ENCODE assay signal across 22 cellular contexts in the genomic region with DNA sequence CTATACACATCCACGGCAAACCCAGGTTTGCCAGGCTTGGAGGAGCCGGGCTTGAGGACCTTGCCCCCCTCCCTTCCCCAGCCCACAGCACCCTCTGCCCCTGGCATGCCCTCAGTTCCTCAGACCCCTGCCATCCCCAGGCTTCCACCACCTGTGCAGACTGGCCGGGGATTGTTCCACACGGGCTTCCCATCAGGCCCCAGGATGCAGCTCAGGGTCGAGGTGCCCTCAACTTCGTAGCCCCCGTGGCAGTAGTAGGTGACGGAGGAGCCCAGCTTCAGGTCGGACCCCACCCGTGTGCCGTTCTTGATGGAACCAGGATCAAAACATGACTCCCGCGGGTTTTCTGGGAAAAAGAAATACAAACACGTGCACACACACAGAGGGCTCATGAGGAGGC.
DNase-seq lines count a peak whose midpoint lies in the region; ATAC-seq, FAIRE-seq and TF ChIP-seq lines count a peak whose summit lies in the region.
"Had no signal": no experiment of that assay in that cellular context is flagged by ENCODE, and none has a peak within 500 bp of the region (broad histone marks: within the 10 kb centered on the region; RNA-seq: fewer than 3 reads in every experiment).

No MANE protein-coding gene starts in this region.

- H2BK15ac ChIP-seq in IMR-90 (ENCODE audit: low read depth, low read length) (no peak overlapping the region), H1 (ENCODE audit: low read length) (no peak overlapping the region)

- CTCF ChIA-PET in IMR-90 (lab: Yijun Ruan, JAX) = no interaction called here
- CTCF ChIA-PET in H1 (lab: Charles Lee; ENCODE audit: partially characterized antibody) = interaction anchor here (0.8 to 7.1 kb wide), 14 partner anchors 9 to 964 kb away, joined by 3 to 60 read pairs (median 4); no protein-coding TSS in a partner anchor

- H3K79me2 ChIP-seq in H1 (ENCODE audit: control insufficient read depth in 1 of 2, insufficient read depth in 2 of 2, low read length in 2 of 2) = no peaks in the 10 kb centered on the region

- no peak overlapping the region for H3K23ac ChIP-seq in IMR-90 (ENCODE audit: low read depth, low read length)
- H3K23ac ChIP-seq in H1 (ENCODE audit: insufficient read length) = no peak overlapping the region

- no peak overlapping the region for H3K14ac ChIP-seq in IMR-90 (replicated peaks; ENCODE audit: low read depth, low read length)
- H3K14ac ChIP-seq in H1 (ENCODE audit: insufficient read length) = no peak overlapping the region

- H4K91ac ChIP-seq in IMR-90 (ENCODE audit: insufficient read depth, low read depth, low read length) (no peak overlapping the region), H1 (replicated peaks; ENCODE audit: insufficient read length, low read length) (peak overlapping the region; percentile 12)

- no peaks in the 10 kb centered on the region; the same call in 1 of the 2 replicates for H3K4me1 ChIP-seq in IMR-90 (ENCODE audit: control insufficient read depth, insufficient read depth, low read length)
- peaks cover 10 to 20% (median 15%) of the 10 kb centered on the region in 4 experiments for H3K4me1 ChIP-seq in H1 (replicated peaks in 1 of 4; ENCODE audit: control insufficient read depth in 3 of 4, insufficient read depth in 4 of 4, low read length in 3 of 4)
- peaks cover 0 to 5% (median 0%) of the 10 kb centered on the region in 4 donors for H3K4me1 ChIP-seq in tibial nerve
- H3K4me1 ChIP-seq in small intestine (ENCODE audit: control insufficient read depth in 2 of 2, insufficient read depth in 1 of 2, low read depth in 1 of 2, low read length in 1 of 2) = no peaks in the 10 kb centered on the region
- H3K4me1 ChIP-seq: A549; BLaER1 treated with 17β-estradiol and CSF1 and Interleukin-3, amounts not matched to agents 10 nM and 100 nM; Caco-2 had no signal

- no peak overlapping the region for H2BK120ac ChIP-seq in IMR-90 (ENCODE audit: low read depth, low read length)
- H2BK120ac ChIP-seq in H1 (replicated peaks; ENCODE audit: low read depth, low read length) = no peak overlapping the region

- TF ChIP-seq EP300 in H1 (IDR thresholded peaks at IDR 0.05; ENCODE audit: borderline replicate concordance in 1 of 2, low read depth in 2 of 2, low read length in 2 of 2) = no peak
- TF ChIP-seq EP300 in tibial nerve (IDR thresholded peaks at IDR 0.05) = no peak

- no peak overlapping the region for H2BK5ac ChIP-seq in IMR-90 (ENCODE audit: low read depth, low read length, poor library complexity, severe bottlenecking)
- H2BK5ac ChIP-seq in H1 (ENCODE audit: low read depth, low read length) = peak overlapping the region; percentile 37; the same call in 1 of the 2 replicates

- H3K4ac ChIP-seq in IMR-90 (ENCODE audit: low read depth, low read length) (no peak overlapping the region), H1 (replicated peaks; ENCODE audit: insufficient read length, low read depth, low read length) (no peak overlapping the region)

- H3K18ac ChIP-seq in IMR-90 (ENCODE audit: low read depth, low read length) (no peak overlapping the region), H1 (ENCODE audit: extremely low read depth, low read length) (peak overlapping the region; percentile 20; the same call in 1 of the 2 replicates)

- H3K27ac ChIP-seq in IMR-90 (ENCODE audit: insufficient read depth, low read length) = no peak overlapping the region
- no peak overlapping the region for H3K27ac ChIP-seq in H1 (ENCODE audit: low read depth, low read length)
- H3K27ac ChIP-seq in tibial nerve = no peak overlapping the region
- H3K27ac ChIP-seq in small intestine (ENCODE audit: low read depth in 1 of 2, low read length in 1 of 2) = no peak overlapping the region
- H3K27ac ChIP-seq: A549; BLaER1 treated with 17β-estradiol and CSF1 and Interleukin-3, amounts not matched to agents 10 nM and 100 nM; C4-2B had no signal

- TF ChIP-seq POLR2A in IMR-90 (IDR thresholded peaks at IDR 0.05; ENCODE audit: low read depth, low read length) = no peak
- TF ChIP-seq POLR2A in H1 (IDR thresholded peaks at IDR 0.05; ENCODE audit: control extremely low read depth in 1 of 2, low read depth in 2 of 2, low read length in 2 of 2) = no peak
- TF ChIP-seq POLR2A in tibial nerve (IDR thresholded peaks at IDR 0.05) = no peak

- H3K79me1 ChIP-seq in IMR-90 (ENCODE audit: low read depth in 1 of 2, low read length in 2 of 2) (no peaks in the 10 kb centered on the region), H1 (ENCODE audit: low read depth, low read length) (no peaks in the 10 kb centered on the region)

- H3K36me3 ChIP-seq in IMR-90 (ENCODE audit: control insufficient read depth, insufficient read depth, low read length) (no peaks in the 10 kb centered on the region), H1 (ENCODE audit: control insufficient read depth in 2 of 4, insufficient read depth in 4 of 4, low read length in 3 of 4) (no peaks in the 10 kb centered on the region; a peak in 1 of 8 replicates), tibial nerve (no peaks in the 10 kb centered on the region), small intestine (ENCODE audit: control insufficient read depth in 2 of 2, insufficient read depth in 2 of 2, low read length in 2 of 2) (no peaks in the 10 kb centered on the region)
- H3K36me3 ChIP-seq: BLaER1 treated with 17β-estradiol and CSF1 and Interleukin-3, amounts not matched to agents 10 nM and 100 nM had no signal

- no peak for TF ChIP-seq CTCF in IMR-90 (conservative IDR thresholded peaks at IDR 0.05; ENCODE audit: low read depth, low read length)
- no peak for TF ChIP-seq CTCF in H1 (IDR thresholded peaks at IDR 0.05; ENCODE audit: control extremely low read depth in 1 of 3, insufficient read depth in 1 of 3, low read depth in 1 of 3, low read length in 3 of 3)
- no peak for TF ChIP-seq CTCF in tibial nerve (IDR thresholded peaks at IDR 0.05)

- FAIRE-seq in H1 (lab: Jason Lieb, UNC) (no peak), small intestine (lab: Jason Lieb, UNC) (no peak)
- FAIRE-seq: A549, D721Med, G401.6, GM12891, GM19239 had no signal

- 76% methylated on average over 5 of the region's 14 CpGs; no CpG with 5 or more reads in 1 of the 2 experiments for WGBS in IMR-90 (ENCODE audit: extremely low coverage in 2 of 2, insufficient read length in 1 of 2), 2 experiments
- WGBS in H1 (ENCODE audit: extremely low coverage in 1 of 2, insufficient coverage in 1 of 2, insufficient read length in 1 of 2, insufficient replicate concordance in 2 of 2, low coverage in 1 of 2, low lambda C conversion rate in 2 of 2, missing lambda C conversion rate in 1 of 2), 2 experiments = 76% methylated on average over 12 of the region's 14 CpGs; no CpG with 5 or more reads in 1 of the 2 experiments
- WGBS in tibial nerve, 2 donors = 91 to 96% methylated on average over 13 to 14 of the region's 14 CpGs
- 86 to 91% (median 89%) methylated on average over 14 of the region's 14 CpGs for WGBS in small intestine, 3 donors

- H3K9me1 ChIP-seq in IMR-90 (ENCODE audit: insufficient read depth, low read length) = no peaks in the 10 kb centered on the region

- peak overlapping the region; percentile 42 for H2AK9ac ChIP-seq in IMR-90 (replicated peaks; ENCODE audit: low read depth, low read length, poor library complexity)

- DNase-seq in IMR-90 (no peak), H1 (ENCODE audit: low read depth in 1 of 2, low spot score in 2 of 2) (no peak), islet precursor cell (peak; percentile 37), tibial nerve (ENCODE audit: low spot score in 2 of 2) (no peak), inferior parietal cortex (ENCODE audit: extremely low spot score) (no peak), small intestine (no peak)
- DNase-seq: 8988T; AML-193; Caco-2; Calu3; CD4-positive, alpha-beta T cell; DMS79 treated with DMSO at 0.1 percent for 48 hours; GF-D8 had no signal

- dilution Hi-C loops in IMR-90 (cut with HindIII; ENCODE audit: low sequenced_read_pairs, unreplicated experiment) = no loop called here

- peak overlapping the region; percentile 63; the same call in 1 of the 2 replicates for H2BK12ac ChIP-seq in H1 (ENCODE audit: low read depth, low read length)

- no peak overlapping the region for H2BK20ac ChIP-seq in IMR-90 (ENCODE audit: low read depth, low read length)
- H2BK20ac ChIP-seq in H1 (ENCODE audit: low read length) = no peak overlapping the region

- no peak overlapping the region for H2AFZ ChIP-seq in IMR-90 (replicated peaks; ENCODE audit: low read length, poor library complexity)
- H2AFZ ChIP-seq in H1 (ENCODE audit: low read length) = no peak overlapping the region

- no peak overlapping the region for H3K56ac ChIP-seq in IMR-90 (ENCODE audit: extremely low read depth, insufficient read depth, low read length)
- H3K56ac ChIP-seq in H1 (replicated peaks; ENCODE audit: insufficient read length, low read depth, low read length) = no peak overlapping the region

- no peaks in the 10 kb centered on the region for H3K9me3 ChIP-seq in IMR-90 (ENCODE audit: control insufficient read depth, insufficient read depth, low read length)
- H3K9me3 ChIP-seq in H1 (ENCODE audit: insufficient read depth in 2 of 2, low read depth in 1 of 2, low read length in 1 of 2) = no peaks in the 10 kb centered on the region
- no peaks in the 10 kb centered on the region for H3K9me3 ChIP-seq in tibial nerve
- H3K9me3 ChIP-seq in small intestine (ENCODE audit: control insufficient read depth, low read depth) = no peaks in the 10 kb centered on the region
- H3K9me3 ChIP-seq: A549; BLaER1 treated with 17β-estradiol and CSF1 and Interleukin-3, amounts not matched to agents 10 nM and 100 nM; Caco-2 had no signal

- in situ Hi-C loops in IMR-90 (cut with MboI; ENCODE audit: low sequenced_read_pairs) = loop anchor here (10.0 kb wide), 1 partner anchor 1109 kb away; no protein-coding TSS in a partner anchor

- H3K4me3 ChIP-seq in IMR-90 (ENCODE audit: insufficient read depth, low read depth, low read length) (no peak overlapping the region), H1 (ENCODE audit: extremely low read depth in 1 of 4, insufficient read depth in 2 of 4, low read depth in 3 of 4, low read length in 4 of 4) (peak overlapping the region in 1 of 4 experiments; percentile 16; a peak in 1 of 8 replicates), tibial nerve (no peak overlapping the region), small intestine (ENCODE audit: low read depth in 1 of 2, low read length in 2 of 2) (no peak overlapping the region)
- H3K4me3 ChIP-seq: A549; BLaER1 treated with 17β-estradiol and CSF1 and Interleukin-3, amounts not matched to agents 10 nM and 100 nM had no signal

- H2AK5ac ChIP-seq in IMR-90 (ENCODE audit: low read depth, low read length) (no peak overlapping the region), H1 (ENCODE audit: low read depth, low read length) (no peak overlapping the region)

- H4K8ac ChIP-seq in IMR-90 (ENCODE audit: low read depth in 2 of 2, low read length in 2 of 2) (no peak overlapping the region), H1 (ENCODE audit: extremely low read depth, insufficient read depth, low read length) (no peak overlapping the region; the same call in 1 of the 2 replicates)

- H4K5ac ChIP-seq in IMR-90 (ENCODE audit: low read depth, low read length) = no peak overlapping the region
- no peak overlapping the region for H4K5ac ChIP-seq in H1 (ENCODE audit: insufficient read length, low read depth, low read length)

- intact Hi-C loops in IMR-90 (cut with micrococcal nuclease) = no loop called here

- no peak for TF ChIP-seq RAD21 in IMR-90 (IDR thresholded peaks at IDR 0.05; ENCODE audit: low read length)
- no peak for TF ChIP-seq RAD21 in H1 (IDR thresholded peaks at IDR 0.05 in 1 of 2, conservative IDR thresholded peaks at IDR 0.05 in 1 of 2; ENCODE audit: low read depth in 2 of 2, low read length in 2 of 2)

- POLR2A ChIA-PET in IMR-90 (lab: Charles Lee; ENCODE audit: unreplicated experiment) (no interaction called here), H1 (lab: Charles Lee; ENCODE audit: partially characterized antibody) (interaction anchor here (1.2 kb wide), 1 partner anchor 23 kb away, joined by 4 read pairs; no protein-coding TSS in a partner anchor)

- no peaks in the 10 kb centered on the region for H3K23me2 ChIP-seq in H1 (ENCODE audit: low read depth, low read length)

- H4K20me1 ChIP-seq in IMR-90 (ENCODE audit: insufficient read depth, low read length) = no peaks in the 10 kb centered on the region
- H4K20me1 ChIP-seq in H1 (replicated peaks in 1 of 2; ENCODE audit: control insufficient read depth in 1 of 2, insufficient read depth in 2 of 2, low read length in 2 of 2) = no peaks in the 10 kb centered on the region
- H4K20me1 ChIP-seq: BLaER1 treated with 17β-estradiol and CSF1 and Interleukin-3, amounts not matched to agents 10 nM and 100 nM had no signal

- H3K9ac ChIP-seq in IMR-90 (ENCODE audit: low read depth, low read length) = no peak overlapping the region
- H3K9ac ChIP-seq in H1 (replicated peaks in 1 of 4; ENCODE audit: extremely low read depth in 1 of 4, low read depth in 3 of 4, low read length in 3 of 4) = no peak overlapping the region; a peak in 1 of 7 replicates
- H3K9ac ChIP-seq: BLaER1 treated with 17β-estradiol and CSF1 and Interleukin-3, amounts not matched to agents 10 nM and 100 nM had no signal

- no TSS peak for BruUV-seq in IMR-90 (replicated peaks; lab: Mats Ljungman, UMichigan)

- H3K4me2 ChIP-seq in IMR-90 (ENCODE audit: low read depth, low read length) = no peak overlapping the region
- H3K4me2 ChIP-seq in H1 (ENCODE audit: insufficient read depth in 1 of 2, low read depth in 2 of 2, low read length in 2 of 2) = peak overlapping the region; percentile 3 to 30; a peak in 2 of 4 replicates
- H3K4me2 ChIP-seq: A549; BLaER1 treated with 17β-estradiol and CSF1 and Interleukin-3, amounts not matched to agents 10 nM and 100 nM had no signal

- H3K27me3 ChIP-seq in IMR-90 (ENCODE audit: control insufficient read depth, insufficient read depth, low read length) (no peaks in the 10 kb centered on the region), H1 (replicated peaks in 1 of 4; ENCODE audit: control insufficient read depth in 3 of 4, extremely low read depth in 1 of 4, insufficient read depth in 3 of 4, low read length in 3 of 4) (peaks cover 0 to 2% (median 0%) of the 10 kb centered on the region in 4 experiments; a peak in 1 of 7 replicates), tibial nerve (no peaks in the 10 kb centered on the region), small intestine (ENCODE audit: control insufficient read depth in 2 of 2, insufficient read depth in 2 of 2, low read length in 2 of 2) (no peaks in the 10 kb centered on the region)
- H3K27me3 ChIP-seq: BLaER1 treated with 17β-estradiol and CSF1 and Interleukin-3, amounts not matched to agents 10 nM and 100 nM had no signal

- no peak for ATAC-seq in IMR-90 (ENCODE audit: low read depth)
- ATAC-seq in HG02973 (IDR thresholded peaks at IDR 0.05; ENCODE audit: unreplicated experiment) = no peak
- ATAC-seq: A549; CD8-positive, alpha-beta T cell had no signal
